ENCODE assay signal across 10 cellular contexts in the genomic region with DNA sequence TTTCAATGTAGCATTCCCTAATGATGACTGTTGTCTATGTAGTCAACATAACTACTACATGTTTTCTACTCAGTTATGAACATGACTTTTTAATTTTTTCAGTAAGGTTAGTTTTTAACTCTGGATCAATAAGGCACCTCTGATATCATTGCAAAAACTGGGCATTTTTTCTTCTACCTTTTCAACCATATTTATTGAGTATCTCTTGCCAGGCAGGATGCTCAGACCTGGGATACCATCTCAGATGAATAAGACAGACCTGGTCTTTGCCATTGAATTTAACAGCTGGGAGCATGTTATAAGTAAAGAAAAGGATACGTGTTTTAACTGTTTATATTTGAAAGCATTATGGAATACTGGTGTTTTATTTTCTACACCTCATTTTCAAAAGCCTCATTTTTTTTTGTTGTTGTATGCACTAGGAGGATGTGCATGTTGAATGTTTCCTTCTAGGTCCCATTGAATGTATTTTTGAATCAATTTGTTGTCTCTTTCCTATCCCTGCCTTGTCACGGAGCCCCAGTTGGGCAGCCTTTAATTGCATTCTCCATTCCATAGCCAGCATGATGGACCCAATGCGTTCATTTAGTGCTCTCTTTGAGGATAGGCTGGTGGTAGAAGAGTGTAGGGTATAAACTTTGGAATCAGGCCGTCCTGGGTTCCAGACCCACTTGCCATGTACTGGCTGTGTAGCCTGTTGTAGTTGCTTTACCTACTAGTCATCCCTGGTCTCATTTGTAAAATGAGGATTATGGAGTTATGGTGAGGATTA. TPM values are rescaled to one million over a fixed set of nuclear protein-coding genes. Genes with fewer than 3 reads are reported as not detected.
A peak's percentile ranks its signal among the peaks of the same experiment; 100 is the strongest.
DNase-seq lines count a peak whose midpoint lies in the region; ATAC-seq and TF ChIP-seq lines count a peak whose summit lies in the region.
"Had no signal": no experiment of that assay in that cellular context is flagged by ENCODE, and none has a peak within 500 bp of the region (broad histone marks: within the 10 kb centered on the region; RNA-seq: fewer than 3 reads in every experiment).

No MANE protein-coding gene starts in this region.

- H3K36me3 ChIP-seq in mesenchymal stem cell (ENCODE audit: control insufficient read depth in 1 of 2, insufficient read depth in 2 of 2, low read depth in 1 of 2, low read length in 2 of 2), result peaks cover 0 to 16% of the 10 kb centered on the region in 2 experiments
- peaks cover 0 to 4% (median 0%) of the 10 kb centered on the region in 3 donors for H3K36me3 ChIP-seq in tibial artery

- no peak overlapping the region for H2AFZ ChIP-seq in mesenchymal stem cell (ENCODE audit: low read depth, low read length)

- peak overlapping the region; percentile 9 for H2BK15ac ChIP-seq in mesenchymal stem cell (ENCODE audit: low read depth, poor library complexity, severe bottlenecking)

- H3K4me1 ChIP-seq in mesenchymal stem cell (ENCODE audit: control insufficient read depth, insufficient read depth, low read depth, low read length), result peaks cover 6% of the 10 kb centered on the region
- peaks cover 0 to 80% (median 31%) of the 10 kb centered on the region in 4 donors for H3K4me1 ChIP-seq in tibial artery

- peaks cover 55% of the 10 kb centered on the region for H3K4me1 Mint-ChIP-seq in activated naive CD4-positive, alpha-beta T cell treated with anti-CD3 and anti-CD28 coated beads for 36 hours (ENCODE audit: low read depth)
- H3K4me1 Mint-ChIP-seq in brain, result peaks cover 14% of the 10 kb centered on the region

- DNase-seq in activated naive CD4-positive, alpha-beta T cell treated with anti-CD3 and anti-CD28 coated beads for 36 hours, result peak; percentile 12
- DNase-seq in activated naive CD4-positive, alpha-beta T cell (lab: John Stamatoyannopoulos, UW), result no peak
- DNase-seq in mesenchymal stem cell (no peak), tibial artery (no peak), KBM-7 (no peak), GM20000 (ENCODE audit: low spot score) (no peak)
- DNase-seq: head of caudate nucleus, NCI-H2029 had no signal

- H3K9ac ChIP-seq in mesenchymal stem cell (ENCODE audit: low read length), result peak overlapping the region; percentile 88

- ATAC-seq in GM21367 (IDR thresholded peaks at IDR 0.05; ENCODE audit: unreplicated experiment), result no peak

- peak overlapping the region in 1 of 2 experiments; percentile 11 for H3K14ac ChIP-seq in mesenchymal stem cell (ENCODE audit: low read length in 2 of 2)

- H3K27me3 ChIP-seq in mesenchymal stem cell (ENCODE audit: control insufficient read depth in 1 of 2, insufficient read depth in 1 of 2, low read length in 2 of 2) (no peaks in the 10 kb centered on the region), tibial artery (no peaks in the 10 kb centered on the region)

- H3K79me1 ChIP-seq in mesenchymal stem cell (replicated peaks; ENCODE audit: low read length, poor library complexity, severe bottlenecking), result no peaks in the 10 kb centered on the region

- peaks cover 80% of the 10 kb centered on the region for H3K36me3 Mint-ChIP-seq in activated naive CD4-positive, alpha-beta T cell treated with anti-CD3 and anti-CD28 coated beads for 36 hours (ENCODE audit: low read depth)
- no peaks in the 10 kb centered on the region for H3K36me3 Mint-ChIP-seq in brain

- peak overlapping the region; percentile 98 for H3K27ac Mint-ChIP-seq in activated naive CD4-positive, alpha-beta T cell treated with anti-CD3 and anti-CD28 coated beads for 36 hours
- H3K27ac Mint-ChIP-seq in brain, result peak overlapping the region in 1 of 5 experiments; percentile 27

- TF ChIP-seq CTCF in brain (conservative IDR thresholded peaks at IDR 0.05) (no peak), tibial artery (IDR thresholded peaks at IDR 0.05) (no peak), GM20000 (IDR thresholded peaks at IDR 0.05; ENCODE audit: extremely low read depth, missing control alignments) (no peak)

- H3K4me3 ChIP-seq in mesenchymal stem cell (ENCODE audit: insufficient read depth in 1 of 2, low read depth in 1 of 2, low read length in 2 of 2), result peak overlapping the region in 1 of 2 experiments; percentile 86
- peak overlapping the region; percentile 94 to 98 for H3K4me3 ChIP-seq in tibial artery

- H4K91ac ChIP-seq in mesenchymal stem cell (ENCODE audit: low read length), result no peak overlapping the region

- H2AK5ac ChIP-seq in mesenchymal stem cell (ENCODE audit: low read length, severe bottlenecking), result peak overlapping the region; percentile 49

- no peaks in the 10 kb centered on the region for H3K9me3 Mint-ChIP-seq in activated naive CD4-positive, alpha-beta T cell treated with anti-CD3 and anti-CD28 coated beads for 36 hours
- H3K9me3 Mint-ChIP-seq in brain, result peaks cover 0 to 6% (median 0%) of the 10 kb centered on the region in 5 experiments

- no peak overlapping the region for H3K4ac ChIP-seq in mesenchymal stem cell (ENCODE audit: low read depth in 1 of 2, low read length in 2 of 2)

- WGBS in mesenchymal stem cell, result 97% methylated on average over 3 of the region's 4 CpGs

- no peaks in the 10 kb centered on the region for H3K27me3 Mint-ChIP-seq in activated naive CD4-positive, alpha-beta T cell treated with anti-CD3 and anti-CD28 coated beads for 36 hours (ENCODE audit: low read depth)
- H3K27me3 Mint-ChIP-seq in brain, result peaks cover 30% of the 10 kb centered on the region

- no peaks in the 10 kb centered on the region for H3K9me3 ChIP-seq in mesenchymal stem cell (ENCODE audit: control insufficient read depth, low read length)
- H3K9me3 ChIP-seq in tibial artery, result no peaks in the 10 kb centered on the region

- H3K18ac ChIP-seq in mesenchymal stem cell (ENCODE audit: low read depth in 1 of 2, low read length in 2 of 2), result peak overlapping the region in 1 of 2 experiments; percentile 48

- H2BK5ac ChIP-seq in mesenchymal stem cell (ENCODE audit: low read depth, low read length, poor library complexity, severe bottlenecking), result no peak overlapping the region

- H3K27ac ChIP-seq in mesenchymal stem cell (ENCODE audit: low read length, poor library complexity, severe bottlenecking), result no peak overlapping the region
- peak overlapping the region; percentile 25 to 95 for H3K27ac ChIP-seq in tibial artery

- intact Hi-C loops in activated naive CD4-positive, alpha-beta T cell treated with anti-CD3 and anti-CD28 coated beads for 36 hours (cut with micrococcal nuclease), result loop anchor here (1.0 to 10.0 kb wide), 3 partner anchors 72 to 922 kb away; a partner anchor contains a TSS
- intact Hi-C loops in tibial artery (cut with DNase I; ENCODE audit: low total_unique reads), result no loop called here

- CTCF ChIA-PET in activated naive CD4-positive, alpha-beta T cell treated with anti-CD3 and anti-CD28 coated beads for 36 hours (lab: Charles Lee), result interaction anchor here (0.8 to 1.2 kb wide), 2 partner anchors 10 to 29 kb away, joined by 4 to 5 read pairs; no protein-coding TSS in a partner anchor

- in situ Hi-C loops in KBM-7 (cut with MboI; ENCODE audit: low pct_unique_long_range_greater_than_20kb, low sequenced_read_pairs), result no loop called here

- no peak overlapping the region for H4K8ac ChIP-seq in mesenchymal stem cell (ENCODE audit: low read length)

- peak overlapping the region; percentile 67 to 75 for H2BK12ac ChIP-seq in mesenchymal stem cell (ENCODE audit: low read length in 2 of 2)

- peak overlapping the region in 1 of 2 experiments; percentile 89 for H3K23ac ChIP-seq in mesenchymal stem cell (ENCODE audit: low read length in 2 of 2)

- peak overlapping the region; percentile 83 for H3K4me3 Mint-ChIP-seq in activated naive CD4-positive, alpha-beta T cell treated with anti-CD3 and anti-CD28 coated beads for 36 hours
- H3K4me3 Mint-ChIP-seq in brain, result peak overlapping the region in 3 of 5 experiments; percentile 8 to 86 (median 56)

- no peak overlapping the region for H2BK120ac ChIP-seq in mesenchymal stem cell (ENCODE audit: low read depth, low read length)

- no peak overlapping the region for H3K4me2 ChIP-seq in mesenchymal stem cell (ENCODE audit: low read length, poor library complexity, severe bottlenecking)

RNA-seq across cellular contexts. Expression of a gene that starts 3.7 kb away (rescaled TPM):
- total RNA-seq in activated naive CD4-positive, alpha-beta T cell treated with anti-CD3 and anti-CD28 coated beads for 36 hours, result 10 to 100 TPM; 57.8 to 58.1 TPM
- polyA plus RNA-seq in brain (ENCODE audit: insufficient read depth, low read depth, low replicate concordance), result 10.2 TPM
- polyA plus RNA-seq in mesenchymal stem cell (2013, experiment 1 of 2), result 195 TPM
- polyA plus RNA-seq in mesenchymal stem cell (2013, experiment 2 of 2), result 202 TPM
